ENCODE assay signal across 8 cellular contexts in the genomic region with DNA sequence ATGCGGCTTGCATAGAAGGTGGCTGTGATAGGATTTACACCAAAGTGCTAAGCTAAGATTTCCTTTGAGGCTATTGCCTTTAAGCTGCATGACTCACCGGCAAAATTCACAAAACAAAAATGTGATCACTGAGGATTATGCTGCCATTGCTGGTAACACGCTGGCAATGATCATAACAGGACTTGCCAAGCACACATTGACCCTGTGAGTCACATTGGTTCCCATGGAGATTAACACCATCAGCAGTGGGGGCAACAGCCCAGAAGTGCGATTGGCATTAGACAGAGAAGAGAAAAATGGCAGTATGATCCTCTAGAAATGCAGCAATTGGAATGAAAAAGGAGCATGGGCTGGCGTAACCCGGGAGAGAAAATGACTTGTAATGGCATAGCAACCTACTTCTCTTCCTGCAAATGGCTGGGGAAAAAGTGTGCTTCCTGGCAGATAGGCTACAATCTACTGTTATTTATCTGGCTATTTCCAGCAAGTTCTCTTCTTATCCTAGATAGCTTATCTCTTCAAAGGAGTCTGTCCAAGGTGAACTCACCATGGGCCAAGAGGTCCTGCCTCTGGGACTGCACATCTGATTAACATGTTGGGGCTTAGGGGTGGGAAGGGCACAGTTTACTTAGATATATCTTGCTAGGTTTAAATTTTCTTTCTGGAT.
DNase-seq lines count a peak whose midpoint lies in the region; ATAC-seq and TF ChIP-seq lines count a peak whose summit lies in the region.

No MANE protein-coding gene starts in this region.

- in situ Hi-C loops in mammary epithelial cell (cut with MboI; ENCODE audit: low sequenced_read_pairs in 2 of 2), result loop anchor here (10.0 to 25.0 kb wide), 2 partner anchors 260 to 387 kb away; no protein-coding TSS in a partner anchor

- no peak overlapping the region for H2BK5ac ChIP-seq in mesendoderm (ENCODE audit: low read length)

- H3K36me3 ChIP-seq in mammary epithelial cell (ENCODE audit: insufficient read depth, low read length) (no peaks in the 10 kb centered on the region), mesendoderm (ENCODE audit: control insufficient read depth, insufficient read depth, low read length) (no peaks in the 10 kb centered on the region)

- H3K4me3 ChIP-seq in AG09309 (ENCODE audit: control insufficient read depth, low read depth, low read length), result no peak overlapping the region
- no peak overlapping the region for H3K4me3 ChIP-seq in mammary epithelial cell (replicated peaks in 1 of 3; ENCODE audit: insufficient read depth in 1 of 3, low read depth in 2 of 3, low read length in 3 of 3)
- no peak overlapping the region for H3K4me3 ChIP-seq in mesendoderm (ENCODE audit: low read length)

- H3K56ac ChIP-seq in mesendoderm (ENCODE audit: low read length), result no peak overlapping the region

- H2AFZ ChIP-seq in mammary epithelial cell (ENCODE audit: low read depth, low read length), result peak overlapping the region; percentile 67

- H3K27ac ChIP-seq in mammary epithelial cell (ENCODE audit: insufficient read depth, low read depth, low read length) (peak overlapping the region; percentile 88), mesendoderm (ENCODE audit: low read depth, low read length) (no peak overlapping the region)

- H3K9me3 ChIP-seq in mammary epithelial cell (replicated peaks; ENCODE audit: insufficient read depth, low read length), result peaks cover 3% of the 10 kb centered on the region

- BruUV-seq in mammary epithelial cell (replicated peaks; lab: Mats Ljungman, UMichigan), result no TSS peak

- intact Hi-C loops in mammary epithelial cell (cut with micrococcal nuclease), result loop anchor here (1.0 to 2.0 kb wide), 3 partner anchors 19 to 386 kb away; no protein-coding TSS in a partner anchor

- H3K4me2 ChIP-seq in mammary epithelial cell (ENCODE audit: insufficient read depth, low read depth, low read length) (peak overlapping the region; percentile 14), mesendoderm (ENCODE audit: low read length) (no peak overlapping the region)

- H3K4ac ChIP-seq in mesendoderm (ENCODE audit: low read depth, low read length), result no peak overlapping the region

- no peak overlapping the region for H2BK120ac ChIP-seq in mesendoderm (ENCODE audit: low read depth, low read length)

- H4K8ac ChIP-seq in mesendoderm (ENCODE audit: low read depth, low read length), result no peak overlapping the region

- WGBS in mammary epithelial cell (ENCODE audit: low coverage, missing lambda C conversion rate), result 19% methylated on average over 6 of the region's 6 CpGs
- WGBS in mesendoderm (ENCODE audit: extremely low coverage, insufficient coverage, low lambda C conversion rate), result no CpG with 5 or more reads among the region's 6 CpGs

- no peak overlapping the region for H4K5ac ChIP-seq in mesendoderm (ENCODE audit: low read length)

- no peaks in the 10 kb centered on the region for H4K20me1 ChIP-seq in mammary epithelial cell (ENCODE audit: insufficient read depth, low read length)

- peak; percentile 88 for DNase-seq in AG09309 (ENCODE audit: low read depth)
- peak; percentile 95 for DNase-seq in HS-5 (ENCODE audit: low read depth)
- DNase-seq in mammary epithelial cell, result peak; percentile 90
- DNase-seq in mesendoderm, result peak; percentile 71
- no peak for DNase-seq in NCI-H748 treated with DMSO at 0.1 percent for 48 hours (lab: John Stamatoyannopoulos, UW)
- DNase-seq in NAMALWA (ENCODE audit: low spot score), result no peak

- CTCF ChIA-PET in mammary epithelial cell (lab: Charles Lee; ENCODE audit: low non-redundant PET), result interaction anchor here (0.6 kb wide), 1 partner anchor 258 kb away, joined by 3 read pairs; no protein-coding TSS in a partner anchor

- H2BK15ac ChIP-seq in mesendoderm (replicated peaks; ENCODE audit: low read depth), result no peak overlapping the region

- no peak for TF ChIP-seq CTCF in AG09309 (IDR thresholded peaks at IDR 0.05; ENCODE audit: control insufficient read depth, insufficient read depth, low read depth, low read length, missing control alignments)
- TF ChIP-seq CTCF in mammary epithelial cell (conservative IDR thresholded peaks at IDR 0.05 in 1 of 2, IDR thresholded peaks at IDR 0.05 in 1 of 2; ENCODE audit: extremely low read depth in 1 of 2, insufficient read depth in 1 of 2, low read depth in 1 of 2, low read length in 2 of 2), result peak in 1 of 2 donors; percentile 5

- H3K79me1 ChIP-seq in mesendoderm (ENCODE audit: low read length), result no peaks in the 10 kb centered on the region

- H3K27me3 ChIP-seq in mammary epithelial cell (ENCODE audit: insufficient read depth, low read length) (no peaks in the 10 kb centered on the region), mesendoderm (ENCODE audit: insufficient read depth, low read length, poor library complexity) (no peaks in the 10 kb centered on the region)

- H3K18ac ChIP-seq in mesendoderm (ENCODE audit: low read length), result no peak overlapping the region

- H3K9ac ChIP-seq in mammary epithelial cell (ENCODE audit: insufficient read depth, low read length) (no peak overlapping the region), mesendoderm (ENCODE audit: low read length) (no peak overlapping the region)

- dilution Hi-C loops in mammary epithelial cell (cut with HindIII; ENCODE audit: low sequenced_read_pairs), result no loop called here

- peaks cover 30% of the 10 kb centered on the region for H3K4me1 ChIP-seq in mammary epithelial cell (ENCODE audit: insufficient read depth, low read length)
- H3K4me1 ChIP-seq in mesendoderm (ENCODE audit: control insufficient read depth, low read depth, low read length), result peaks cover 4% of the 10 kb centered on the region

- H3K79me2 ChIP-seq in mammary epithelial cell (ENCODE audit: insufficient read depth, low read length) (no peaks in the 10 kb centered on the region), mesendoderm (ENCODE audit: control insufficient read depth, insufficient read depth, low read length) (no peaks in the 10 kb centered on the region)

- ATAC-seq in HG02763 (IDR thresholded peaks at IDR 0.05; ENCODE audit: unreplicated experiment) (no peak), HG03565 (IDR thresholded peaks at IDR 0.05; ENCODE audit: unreplicated experiment) (no peak)

- no peak overlapping the region for H3K23ac ChIP-seq in mesendoderm (ENCODE audit: low read length)

- no peak overlapping the region for H2AK5ac ChIP-seq in mesendoderm (ENCODE audit: low read length)

Comparison
In these comparisons a context has a peak if more than half of its experiments do, and no peak if none do; other contexts are left out.
1. DNase-seq: peak in AG09309 (single experiment), HS-5 (single experiment), mammary epithelial cell (single experiment) and mesendoderm (single experiment); none in NCI-H748 treated with DMSO at 0.1 percent for 48 hours (single experiment) and NAMALWA (single experiment).